Comparison of ENCODE assay signal across 3 cellular contexts in the genomic region with DNA sequence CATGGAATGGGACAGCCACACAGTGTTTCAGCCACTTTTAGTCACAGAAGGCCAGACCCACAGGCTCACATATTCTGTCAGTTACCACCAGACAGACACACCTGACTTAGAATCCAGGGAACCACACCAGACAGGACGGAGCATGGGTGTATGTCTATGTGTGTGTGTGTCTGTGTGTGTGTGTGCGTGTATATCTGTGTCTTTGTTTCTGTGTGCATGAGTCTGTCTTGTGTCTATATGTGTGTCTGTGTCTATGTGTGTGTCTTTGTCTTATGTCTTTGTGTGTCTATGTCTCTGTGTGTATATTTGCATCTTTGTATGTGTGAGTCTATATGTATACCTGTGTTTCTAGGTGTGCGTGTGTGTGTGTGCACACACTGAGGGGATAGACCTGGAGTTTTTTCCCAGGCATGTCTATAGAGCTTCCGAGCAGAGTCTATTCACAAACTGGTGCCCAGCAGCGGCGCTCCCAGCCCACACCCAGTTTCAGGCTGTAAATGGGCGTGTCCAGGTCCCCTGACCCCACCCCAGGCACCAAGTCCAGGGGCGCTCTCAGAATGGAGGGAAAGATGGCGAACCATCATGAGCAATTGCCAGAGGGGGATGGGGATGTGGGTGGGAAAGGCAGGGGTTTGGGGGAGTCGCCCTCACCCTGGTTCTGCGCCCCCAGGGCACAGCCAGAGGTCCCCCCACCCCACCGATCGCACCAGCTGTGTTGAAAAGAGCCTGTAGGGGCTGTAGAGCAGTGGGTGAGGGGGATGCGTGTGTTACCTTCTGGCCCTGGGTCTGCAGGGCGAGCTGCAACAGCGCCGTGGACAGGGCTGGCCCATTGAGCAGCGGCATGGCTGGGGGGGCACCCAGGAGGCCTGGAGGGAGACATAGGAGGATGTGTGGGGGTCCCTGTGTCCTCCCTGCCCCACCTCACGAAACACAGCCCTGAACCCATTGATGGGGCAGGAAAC.
A peak's percentile ranks its signal among the peaks of the same experiment; 100 is the strongest.
TF ChIP-seq lines count a peak whose summit lies in the region.

No MANE protein-coding gene starts in this region.

TF ChIP-seq in SK-N-SH, 30 proteins besides CTCF, POLR2A, EP300 and RAD21:
- TF ChIP-seq FOXM1 (IDR thresholded peaks at IDR 0.05; ENCODE audit: low read depth) (no peak), MXI1 (IDR thresholded peaks at IDR 0.05; ENCODE audit: low read depth, low read length) (no peak), TCF12 (IDR thresholded peaks at IDR 0.05) (no peak), RFX5 (IDR thresholded peaks at IDR 0.05; ENCODE audit: low read length) (no peak), SIN3A (IDR thresholded peaks at IDR 0.05; ENCODE audit: borderline replicate concordance, low read depth, low read length) (no peak), GATA2 (CRISPR knock-in tag; IDR thresholded peaks at IDR 0.05) (no peak), TEAD4 (IDR thresholded peaks at IDR 0.05; ENCODE audit: borderline replicate concordance, insufficient read depth) (no peak), FOXJ3 (CRISPR knock-in tag; IDR thresholded peaks at IDR 0.05) (no peak), RXRA (IDR thresholded peaks at IDR 0.05; ENCODE audit: borderline replicate concordance, low read depth) (no peak), EZH2phosphoT487 (IDR thresholded peaks at IDR 0.05; ENCODE audit: borderline replicate concordance, low read depth) (no peak), TAF1 (IDR thresholded peaks at IDR 0.05; ENCODE audit: borderline replicate concordance, low read depth, low read length) (no peak), NFIC (IDR thresholded peaks at IDR 0.05; ENCODE audit: borderline replicate concordance) (no peak), GABPA (IDR thresholded peaks at IDR 0.05; ENCODE audit: low read depth) (no peak), ELF1 (IDR thresholded peaks at IDR 0.05) (no peak), MEF2A (IDR thresholded peaks at IDR 0.05; ENCODE audit: borderline replicate concordance, low read depth) (no peak), RCOR1 (IDR thresholded peaks at IDR 0.05; ENCODE audit: low read length) (no peak), JUND (IDR thresholded peaks at IDR 0.05) (no peak), NRF1 (IDR thresholded peaks at IDR 0.05; ENCODE audit: low read depth, low read length) (no peak)
- TF ChIP-seq, protein P1, sequence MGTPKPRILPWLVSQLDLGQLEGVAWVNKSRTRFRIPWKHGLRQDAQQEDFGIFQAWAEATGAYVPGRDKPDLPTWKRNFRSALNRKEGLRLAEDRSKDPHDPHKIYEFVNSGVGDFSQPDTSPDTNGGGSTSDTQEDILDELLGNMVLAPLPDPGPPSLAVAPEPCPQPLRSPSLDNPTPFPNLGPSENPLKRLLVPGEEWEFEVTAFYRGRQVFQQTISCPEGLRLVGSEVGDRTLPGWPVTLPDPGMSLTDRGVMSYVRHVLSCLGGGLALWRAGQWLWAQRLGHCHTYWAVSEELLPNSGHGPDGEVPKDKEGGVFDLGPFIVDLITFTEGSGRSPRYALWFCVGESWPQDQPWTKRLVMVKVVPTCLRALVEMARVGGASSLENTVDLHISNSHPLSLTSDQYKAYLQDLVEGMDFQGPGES (IDR thresholded peaks at IDR 0.05; ENCODE audit: low read depth, low read length): no peak
- TF ChIP-seq, protein P2, sequence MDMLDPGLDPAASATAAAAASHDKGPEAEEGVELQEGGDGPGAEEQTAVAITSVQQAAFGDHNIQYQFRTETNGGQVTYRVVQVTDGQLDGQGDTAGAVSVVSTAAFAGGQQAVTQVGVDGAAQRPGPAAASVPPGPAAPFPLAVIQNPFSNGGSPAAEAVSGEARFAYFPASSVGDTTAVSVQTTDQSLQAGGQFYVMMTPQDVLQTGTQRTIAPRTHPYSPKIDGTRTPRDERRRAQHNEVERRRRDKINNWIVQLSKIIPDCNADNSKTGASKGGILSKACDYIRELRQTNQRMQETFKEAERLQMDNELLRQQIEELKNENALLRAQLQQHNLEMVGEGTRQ (IDR thresholded peaks at IDR 0.05; ENCODE audit: borderline replicate concordance, low read depth, low read length): no peak

TF ChIP-seq in SK-N-SH treated with all-trans-retinoic acid at 6 μM for 48 hours, 23 proteins besides CTCF, POLR2A, EP300 and RAD21 (continues in another document):
- TF ChIP-seq ISL1 (CRISPR knock-in tag; IDR thresholded peaks at IDR 0.05): no peak
- no peak for TF ChIP-seq GLIS3 (CRISPR knock-in tag; IDR thresholded peaks at IDR 0.05)
- TF ChIP-seq ZFP3 (CRISPR knock-in tag; IDR thresholded peaks at IDR 0.05): no peak
- TF ChIP-seq, protein P3, sequence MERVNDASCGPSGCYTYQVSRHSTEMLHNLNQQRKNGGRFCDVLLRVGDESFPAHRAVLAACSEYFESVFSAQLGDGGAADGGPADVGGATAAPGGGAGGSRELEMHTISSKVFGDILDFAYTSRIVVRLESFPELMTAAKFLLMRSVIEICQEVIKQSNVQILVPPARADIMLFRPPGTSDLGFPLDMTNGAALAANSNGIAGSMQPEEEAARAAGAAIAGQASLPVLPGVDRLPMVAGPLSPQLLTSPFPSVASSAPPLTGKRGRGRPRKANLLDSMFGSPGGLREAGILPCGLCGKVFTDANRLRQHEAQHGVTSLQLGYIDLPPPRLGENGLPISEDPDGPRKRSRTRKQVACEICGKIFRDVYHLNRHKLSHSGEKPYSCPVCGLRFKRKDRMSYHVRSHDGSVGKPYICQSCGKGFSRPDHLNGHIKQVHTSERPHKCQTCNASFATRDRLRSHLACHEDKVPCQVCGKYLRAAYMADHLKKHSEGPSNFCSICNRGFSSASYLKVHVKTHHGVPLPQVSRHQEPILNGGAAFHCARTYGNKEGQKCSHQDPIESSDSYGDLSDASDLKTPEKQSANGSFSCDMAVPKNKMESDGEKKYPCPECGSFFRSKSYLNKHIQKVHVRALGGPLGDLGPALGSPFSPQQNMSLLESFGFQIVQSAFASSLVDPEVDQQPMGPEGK (CRISPR knock-in tag; IDR thresholded peaks at IDR 0.05; ENCODE audit: borderline replicate concordance): no peak
- TF ChIP-seq, protein P4, sequence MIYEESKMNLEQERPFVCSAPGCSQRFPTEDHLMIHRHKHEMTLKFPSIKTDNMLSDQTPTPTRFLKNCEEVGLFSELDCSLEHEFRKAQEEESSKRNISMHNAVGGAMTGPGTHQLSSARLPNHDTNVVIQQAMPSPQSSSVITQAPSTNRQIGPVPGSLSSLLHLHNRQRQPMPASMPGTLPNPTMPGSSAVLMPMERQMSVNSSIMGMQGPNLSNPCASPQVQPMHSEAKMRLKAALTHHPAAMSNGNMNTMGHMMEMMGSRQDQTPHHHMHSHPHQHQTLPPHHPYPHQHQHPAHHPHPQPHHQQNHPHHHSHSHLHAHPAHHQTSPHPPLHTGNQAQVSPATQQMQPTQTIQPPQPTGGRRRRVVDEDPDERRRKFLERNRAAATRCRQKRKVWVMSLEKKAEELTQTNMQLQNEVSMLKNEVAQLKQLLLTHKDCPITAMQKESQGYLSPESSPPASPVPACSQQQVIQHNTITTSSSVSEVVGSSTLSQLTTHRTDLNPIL (CRISPR knock-in tag; IDR thresholded peaks at IDR 0.05; ENCODE audit: low read depth): no peak
- TF ChIP-seq, protein P5, sequence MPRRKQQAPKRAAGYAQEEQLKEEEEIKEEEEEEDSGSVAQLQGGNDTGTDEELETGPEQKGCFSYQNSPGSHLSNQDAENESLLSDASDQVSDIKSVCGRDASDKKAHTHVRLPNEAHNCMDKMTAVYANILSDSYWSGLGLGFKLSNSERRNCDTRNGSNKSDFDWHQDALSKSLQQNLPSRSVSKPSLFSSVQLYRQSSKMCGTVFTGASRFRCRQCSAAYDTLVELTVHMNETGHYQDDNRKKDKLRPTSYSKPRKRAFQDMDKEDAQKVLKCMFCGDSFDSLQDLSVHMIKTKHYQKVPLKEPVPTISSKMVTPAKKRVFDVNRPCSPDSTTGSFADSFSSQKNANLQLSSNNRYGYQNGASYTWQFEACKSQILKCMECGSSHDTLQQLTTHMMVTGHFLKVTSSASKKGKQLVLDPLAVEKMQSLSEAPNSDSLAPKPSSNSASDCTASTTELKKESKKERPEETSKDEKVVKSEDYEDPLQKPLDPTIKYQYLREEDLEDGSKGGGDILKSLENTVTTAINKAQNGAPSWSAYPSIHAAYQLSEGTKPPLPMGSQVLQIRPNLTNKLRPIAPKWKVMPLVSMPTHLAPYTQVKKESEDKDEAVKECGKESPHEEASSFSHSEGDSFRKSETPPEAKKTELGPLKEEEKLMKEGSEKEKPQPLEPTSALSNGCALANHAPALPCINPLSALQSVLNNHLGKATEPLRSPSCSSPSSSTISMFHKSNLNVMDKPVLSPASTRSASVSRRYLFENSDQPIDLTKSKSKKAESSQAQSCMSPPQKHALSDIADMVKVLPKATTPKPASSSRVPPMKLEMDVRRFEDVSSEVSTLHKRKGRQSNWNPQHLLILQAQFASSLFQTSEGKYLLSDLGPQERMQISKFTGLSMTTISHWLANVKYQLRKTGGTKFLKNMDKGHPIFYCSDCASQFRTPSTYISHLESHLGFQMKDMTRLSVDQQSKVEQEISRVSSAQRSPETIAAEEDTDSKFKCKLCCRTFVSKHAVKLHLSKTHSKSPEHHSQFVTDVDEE (CRISPR knock-in tag; IDR thresholded peaks at IDR 0.05): no peak
- no peak for TF ChIP-seq ZNF70 (CRISPR knock-in tag; IDR thresholded peaks at IDR 0.05)
- TF ChIP-seq, protein P6, sequence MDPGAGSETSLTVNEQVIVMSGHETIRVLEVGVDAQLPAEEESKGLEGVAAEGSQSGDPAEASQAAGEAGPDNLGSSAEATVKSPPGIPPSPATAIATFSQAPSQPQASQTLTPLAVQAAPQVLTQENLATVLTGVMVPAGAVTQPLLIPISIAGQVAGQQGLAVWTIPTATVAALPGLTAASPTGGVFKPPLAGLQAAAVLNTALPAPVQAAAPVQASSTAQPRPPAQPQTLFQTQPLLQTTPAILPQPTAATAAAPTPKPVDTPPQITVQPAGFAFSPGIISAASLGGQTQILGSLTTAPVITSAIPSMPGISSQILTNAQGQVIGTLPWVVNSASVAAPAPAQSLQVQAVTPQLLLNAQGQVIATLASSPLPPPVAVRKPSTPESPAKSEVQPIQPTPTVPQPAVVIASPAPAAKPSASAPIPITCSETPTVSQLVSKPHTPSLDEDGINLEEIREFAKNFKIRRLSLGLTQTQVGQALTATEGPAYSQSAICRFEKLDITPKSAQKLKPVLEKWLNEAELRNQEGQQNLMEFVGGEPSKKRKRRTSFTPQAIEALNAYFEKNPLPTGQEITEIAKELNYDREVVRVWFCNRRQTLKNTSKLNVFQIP (CRISPR knock-in tag; IDR thresholded peaks at IDR 0.05; ENCODE audit: borderline replicate concordance, low read depth): no peak
- TF ChIP-seq BACH2 (CRISPR knock-in tag; IDR thresholded peaks at IDR 0.05; ENCODE audit: borderline replicate concordance): no peak

TF ChIP-seq in H1, 55 proteins besides CTCF, POLR2A, EP300 and RAD21:
- no peak for TF ChIP-seq KDM1A (IDR thresholded peaks at IDR 0.05; ENCODE audit: borderline replicate concordance, low read length)
- TF ChIP-seq HDAC2 (IDR thresholded peaks at IDR 0.05; ENCODE audit: borderline replicate concordance in 1 of 2, low read depth in 2 of 2, low read length in 2 of 2): no peak
- 0 out of 2 replicates have a peak, but pooled peaks have one; percentile 31 for TF ChIP-seq POLR2AphosphoS5 (IDR thresholded peaks at IDR 0.05; ENCODE audit: low read depth, low read length)
TF ChIP-seq in H1: peak in this region for 1.
